ENCODE assay signal across 17 cellular contexts in the genomic region with DNA sequence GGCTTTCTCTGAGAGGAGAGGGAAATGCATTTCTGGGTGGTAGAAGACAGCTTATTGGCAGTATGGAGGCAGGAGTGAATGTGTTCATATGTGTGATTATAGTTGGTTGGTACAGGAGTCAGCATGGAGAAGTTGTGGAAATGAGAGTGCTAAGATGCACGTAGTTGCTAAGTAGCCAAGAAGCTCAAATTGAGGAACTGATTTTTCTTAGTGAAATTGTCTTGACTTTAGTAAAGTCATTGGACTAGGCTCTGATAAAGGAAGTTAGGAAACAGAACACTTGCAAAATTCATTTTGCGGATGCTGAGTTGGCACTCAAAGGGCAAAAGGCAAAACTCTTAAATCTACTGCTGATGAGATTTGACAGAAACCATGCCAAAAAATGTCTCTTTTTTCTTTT.
DNase-seq lines count a peak whose midpoint lies in the region; ATAC-seq and TF ChIP-seq lines count a peak whose summit lies in the region.
"Had no signal": no experiment of that assay in that cellular context is flagged by ENCODE, and none has a peak within 500 bp of the region (broad histone marks: within the 10 kb centered on the region; RNA-seq: fewer than 3 reads in every experiment).

No MANE protein-coding gene starts in this region.

- H3K36me3 ChIP-seq in gastroesophageal sphincter: no peaks in the 10 kb centered on the region
- H3K36me3 ChIP-seq: HAP-1, neural progenitor cell had no signal

- no peak overlapping the region for H3K27ac ChIP-seq in gastroesophageal sphincter
- H3K27ac ChIP-seq: neural progenitor cell had no signal

- 78 to 83% methylated on average over 2 of the region's 2 CpGs for WGBS in gastroesophageal sphincter (ENCODE audit: low coverage in 1 of 2), 2 donors

- TF ChIP-seq POLR2A in gastroesophageal sphincter (IDR thresholded peaks at IDR 0.05): no peak

- no peak for TF ChIP-seq EP300 in gastroesophageal sphincter (IDR thresholded peaks at IDR 0.05)

- H3K4me3 ChIP-seq in gastroesophageal sphincter: no peak overlapping the region
- H3K4me3 ChIP-seq: HAP-1, neural progenitor cell had no signal

- peaks cover 0 to 14% (median 0%) of the 10 kb centered on the region in 3 donors for H3K9me3 ChIP-seq in gastroesophageal sphincter
- H3K9me3 ChIP-seq: HAP-1 had no signal

- no peak for TF ChIP-seq CTCF in gastroesophageal sphincter (IDR thresholded peaks at IDR 0.05)
- TF ChIP-seq CTCF in omental fat pad (IDR thresholded peaks at IDR 0.05): no peak

- ATAC-seq in gastroesophageal sphincter (peak; percentile 58), omental fat pad (ENCODE audit: low FRiP score) (peak; percentile 62), GM21423 (IDR thresholded peaks at IDR 0.05; ENCODE audit: unreplicated experiment) (no peak)
- ATAC-seq: activated CD4-positive, CD25-positive, alpha-beta regulatory T cell treated with anti-CD3 and anti-CD28 coated beads, Interleukin-2, amount 50 U/mL, for 24 hours had no signal

- DNase-seq in GF-D8 (lab: John Stamatoyannopoulos, UW) (peak; percentile 65), NOMO-1 (lab: John Stamatoyannopoulos, UW; ENCODE audit: unreplicated experiment in 2 of 2) (peak; percentile 83 to 98), omental fat pad (ENCODE audit: low spot score) (no peak), NCI-H2227 (lab: John Stamatoyannopoulos, UW; ENCODE audit: unreplicated experiment) (no peak), NCI-H1092 treated with DMSO at 0.1 percent for 48 hours (lab: John Stamatoyannopoulos, UW) (no peak), NCI-H2107 treated with DMSO at 0.1 percent for 48 hours (lab: John Stamatoyannopoulos, UW; ENCODE audit: unreplicated experiment) (no peak)
- DNase-seq: amniotic stem cell; foreskin melanocyte; mesenchymal stem cell; NCI-H187 treated with DMSO at 0.1 percent for 48 hours; NCI-H510A treated with DMSO at 0.1 percent for 48 hours; stimulated activated CD4-positive, alpha-beta T cell treated with anti-CD3 and anti-CD28 coated beads, Interleukin-1b, Interleukin-23, amount 100 ng/mL, for 48 hours had no signal

- H3K27me3 ChIP-seq in gastroesophageal sphincter: no peaks in the 10 kb centered on the region
- H3K27me3 ChIP-seq: neural progenitor cell had no signal

- H3K4me1 ChIP-seq in gastroesophageal sphincter: no peaks in the 10 kb centered on the region
- H3K4me1 ChIP-seq: HAP-1, neural progenitor cell had no signal

Comparison
In these comparisons a context has a peak if more than half of its experiments do, and no peak if none do; other contexts are left out.
1. DNase-seq: peak in GF-D8 (single experiment) and NOMO-1 (2 of 2); none in omental fat pad (single experiment), NCI-H2227 (single experiment), NCI-H1092 treated with DMSO at 0.1 percent for 48 hours (single experiment) and NCI-H2107 treated with DMSO at 0.1 percent for 48 hours (single experiment).